In genomic region chr6:36544228-36544627, GRCh38 we compare ENCODE assay signal across 9 cellular contexts. TPM values are rescaled to one million over a fixed set of nuclear protein-coding genes. Genes with fewer than 3 reads are reported as not detected.
DNase-seq lines count a peak whose midpoint lies in the region; ATAC-seq, FAIRE-seq and TF ChIP-seq lines count a peak whose summit lies in the region.
"Had no signal": no experiment of that assay in that cellular context is flagged by ENCODE, and none has a peak within 500 bp of the region (broad histone marks: within the 10 kb centered on the region; RNA-seq: fewer than 3 reads in every experiment).

No MANE protein-coding gene starts in this region.

- peak overlapping the region; percentile 95 for H3K27ac Mint-ChIP-seq in activated CD4-positive, alpha-beta T cell treated with anti-CD3 and anti-CD28 coated beads, Interleukin-2, amount 10 ng/mL, durations not matched to agents 7 days and 5 days
- peak overlapping the region; percentile 87 for H3K27ac Mint-ChIP-seq in stimulated activated naive CD8-positive, alpha-beta T cell treated with anti-CD3 and anti-CD28 coated beads, Interleukin-15, Interleukin-2, amounts not matched to agents 100 ng/mL and 50 ng/mL, for 24 hours

- DNase-seq in SIG-M5 treated with dmso at 0.1 percent for 504 hours (lab: John Stamatoyannopoulos, UW; ENCODE audit: unreplicated experiment) (peak; percentile 59), SIG-M5 (lab: John Stamatoyannopoulos, UW) (no peak), fibroblast of pulmonary artery (ENCODE audit: low read depth) (peak; percentile 11), GM12891 (ENCODE audit: insufficient read length, low spot score) (no peak), NCI-H524 treated with DMSO at 0.1 percent for 48 hours (lab: John Stamatoyannopoulos, UW) (no peak)
- DNase-seq in activated CD4-positive, alpha-beta T cell treated with anti-CD3 and anti-CD28 coated beads, Interleukin-2, amount 10 ng/mL, durations not matched to agents 7 days and 5 days, result peak; percentile 83
- DNase-seq: 8988T had no signal

- no peak for FAIRE-seq in GM12891 (lab: Jason Lieb, UNC)

- ATAC-seq in HG02588 (IDR thresholded peaks at IDR 0.05; ENCODE audit: unreplicated experiment), result no peak

- no peaks in the 10 kb centered on the region for H3K9me3 Mint-ChIP-seq in activated CD4-positive, alpha-beta T cell treated with anti-CD3 and anti-CD28 coated beads, Interleukin-2, amount 10 ng/mL, durations not matched to agents 7 days and 5 days
- H3K9me3 Mint-ChIP-seq in stimulated activated naive CD8-positive, alpha-beta T cell treated with anti-CD3 and anti-CD28 coated beads, Interleukin-15, Interleukin-2, amounts not matched to agents 100 ng/mL and 50 ng/mL, for 24 hours, result no peaks in the 10 kb centered on the region

- TF ChIP-seq POLR2A in GM12891 (IDR thresholded peaks at IDR 0.05; ENCODE audit: low read depth, low read length), result no peak

- no peak for TF ChIP-seq CTCF in fibroblast of pulmonary artery (IDR thresholded peaks at IDR 0.05; ENCODE audit: low read length, missing control alignments)

- H3K4me1 Mint-ChIP-seq in activated CD4-positive, alpha-beta T cell treated with anti-CD3 and anti-CD28 coated beads, Interleukin-2, amount 10 ng/mL, durations not matched to agents 7 days and 5 days, result peaks cover 62% of the 10 kb centered on the region
- peaks cover 81% of the 10 kb centered on the region for H3K4me1 Mint-ChIP-seq in stimulated activated naive CD8-positive, alpha-beta T cell treated with anti-CD3 and anti-CD28 coated beads, Interleukin-15, Interleukin-2, amounts not matched to agents 100 ng/mL and 50 ng/mL, for 24 hours (ENCODE audit: low read depth)

- peak overlapping the region; percentile 97 for H3K4me3 Mint-ChIP-seq in activated CD4-positive, alpha-beta T cell treated with anti-CD3 and anti-CD28 coated beads, Interleukin-2, amount 10 ng/mL, durations not matched to agents 7 days and 5 days
- peak overlapping the region; percentile 80 for H3K4me3 Mint-ChIP-seq in stimulated activated naive CD8-positive, alpha-beta T cell treated with anti-CD3 and anti-CD28 coated beads, Interleukin-15, Interleukin-2, amounts not matched to agents 100 ng/mL and 50 ng/mL, for 24 hours

- CTCF ChIA-PET in activated CD4-positive, alpha-beta T cell treated with anti-CD3 and anti-CD28 coated beads, Interleukin-2, amount 10 ng/mL, durations not matched to agents 7 days and 5 days (lab: Charles Lee), result interaction anchor here (0.8 to 1.4 kb wide), 5 partner anchors 10 to 59 kb away, joined by 3 to 5 read pairs (median 4); no protein-coding TSS in a partner anchor

- POLR2A ChIA-PET in activated CD4-positive, alpha-beta T cell treated with anti-CD3 and anti-CD28 coated beads, Interleukin-2, amount 10 ng/mL, durations not matched to agents 7 days and 5 days (lab: Charles Lee), result no interaction called here

- H3K4me3 ChIP-seq in fibroblast of pulmonary artery (replicated peaks; ENCODE audit: low read depth, low read length), result no peak overlapping the region

- no peaks in the 10 kb centered on the region for H3K27me3 Mint-ChIP-seq in activated CD4-positive, alpha-beta T cell treated with anti-CD3 and anti-CD28 coated beads, Interleukin-2, amount 10 ng/mL, durations not matched to agents 7 days and 5 days
- no peaks in the 10 kb centered on the region for H3K27me3 Mint-ChIP-seq in stimulated activated naive CD8-positive, alpha-beta T cell treated with anti-CD3 and anti-CD28 coated beads, Interleukin-15, Interleukin-2, amounts not matched to agents 100 ng/mL and 50 ng/mL, for 24 hours

- peaks cover 54% of the 10 kb centered on the region for H3K36me3 Mint-ChIP-seq in activated CD4-positive, alpha-beta T cell treated with anti-CD3 and anti-CD28 coated beads, Interleukin-2, amount 10 ng/mL, durations not matched to agents 7 days and 5 days (ENCODE audit: low read depth)
- H3K36me3 Mint-ChIP-seq in stimulated activated naive CD8-positive, alpha-beta T cell treated with anti-CD3 and anti-CD28 coated beads, Interleukin-15, Interleukin-2, amounts not matched to agents 100 ng/mL and 50 ng/mL, for 24 hours (ENCODE audit: low read depth), result peaks cover 33% of the 10 kb centered on the region

TF ChIP-seq in GM12891, 5 proteins besides CTCF, POLR2A, EP300 and RAD21:
- TF ChIP-seq POLR2AphosphoS5 (IDR thresholded peaks at IDR 0.05; ENCODE audit: low read depth, low read length) (no peak), POU2F2 (IDR thresholded peaks at IDR 0.05; ENCODE audit: low read depth, low read length) (no peak), PAX5 (IDR thresholded peaks at IDR 0.05; ENCODE audit: insufficient read depth, low read length, severe bottlenecking) (no peak), TAF1 (IDR thresholded peaks at IDR 0.05; ENCODE audit: low read depth, low read length) (no peak), SPI1 (IDR thresholded peaks at IDR 0.05; ENCODE audit: low read depth, low read length) (no peak)

RNA-seq across cellular contexts. Expression of gene STK38, which starts 3.1 kb away (rescaled TPM):
- total RNA-seq in activated CD4-positive, alpha-beta T cell treated with anti-CD3 and anti-CD28 coated beads, Interleukin-2, amount 10 ng/mL, durations not matched to agents 7 days and 5 days, result 100 to 1,000 TPM in 1 of 2 experiments, 10 to 100 TPM in 1; 99.1 to 114 TPM
- polyA plus RNA-seq in GM12891 (2012; ENCODE audit: low read depth, missing spikeins), result 8.4 TPM

RNA-seq across cellular contexts. Expression of gene SRSF3, which starts 49.9 kb away (rescaled TPM):
- 100 to 1,000 TPM; 394 to 441 TPM for total RNA-seq in activated CD4-positive, alpha-beta T cell treated with anti-CD3 and anti-CD28 coated beads, Interleukin-2, amount 10 ng/mL, durations not matched to agents 7 days and 5 days
- polyA plus RNA-seq in GM12891 (2012; ENCODE audit: low read depth, missing spikeins), result 352 TPM

Comparison
In these comparisons a context has a peak if more than half of its experiments do, and no peak if none do; other contexts are left out.
1. DNase-seq: peak in SIG-M5 treated with dmso at 0.1 percent for 504 hours (single experiment), activated CD4-positive, alpha-beta T cell treated with anti-CD3 and anti-CD28 coated beads, Interleukin-2, amount 10 ng/mL, durations not matched to agents 7 days and 5 days (single experiment) and fibroblast of pulmonary artery (single experiment); none in SIG-M5 (single experiment), GM12891 (single experiment) and NCI-H524 treated with DMSO at 0.1 percent for 48 hours (single experiment).